In genomic region chr5:169450464-169450863, GRCh38 we compare ENCODE assay signal across 26 cellular contexts.
DNase-seq lines count a peak whose midpoint lies in the region; ATAC-seq and TF ChIP-seq lines count a peak whose summit lies in the region.
"Had no signal": no experiment of that assay in that cellular context is flagged by ENCODE, and none has a peak within 500 bp of the region (broad histone marks: within the 10 kb centered on the region; RNA-seq: fewer than 3 reads in every experiment).

No MANE protein-coding gene starts in this region.

- H3K27me3 ChIP-seq in RWPE2 (ENCODE audit: insufficient read depth, poor library complexity, severe bottlenecking): no peaks in the 10 kb centered on the region
- H3K27me3 ChIP-seq: brain microvascular endothelial cell, colonic mucosa, foreskin keratinocyte, neutrophil, sigmoid colon had no signal

- no peak overlapping the region for H3K4me3 ChIP-seq in RWPE2 (ENCODE audit: severe bottlenecking)
- H3K4me3 ChIP-seq: colonic mucosa, left ventricle myocardium inferior, PC-9, sigmoid colon had no signal

- H3K36me3 ChIP-seq in RWPE2 (ENCODE audit: low read depth): no peaks in the 10 kb centered on the region
- H3K36me3 ChIP-seq: brain microvascular endothelial cell, colonic mucosa, left ventricle myocardium inferior, neutrophil, sigmoid colon had no signal

- H3K27ac ChIP-seq in RWPE2 (ENCODE audit: poor library complexity, severe bottlenecking): no peak overlapping the region
- H3K27ac ChIP-seq: brain microvascular endothelial cell, colonic mucosa, foreskin keratinocyte, left ventricle myocardium inferior, neutrophil, PC-9, sigmoid colon, VCaP had no signal

- H3K4me1 ChIP-seq in RWPE2 (ENCODE audit: insufficient read depth, poor library complexity, severe bottlenecking): no peaks in the 10 kb centered on the region
- H3K4me1 ChIP-seq: colonic mucosa, foreskin keratinocyte, left ventricle myocardium inferior, sigmoid colon had no signal

- no peaks in the 10 kb centered on the region for H3K9me3 ChIP-seq in RWPE2 (ENCODE audit: severe bottlenecking)
- H3K9me3 ChIP-seq: colonic mucosa, left ventricle myocardium inferior, neutrophil had no signal

- ATAC-seq in RWPE2 (ENCODE audit: low read depth) (peak; percentile 57; the same call in 2 of the 3 replicates), GM18511 (IDR thresholded peaks at IDR 0.05; ENCODE audit: unreplicated experiment) (no peak)
- ATAC-seq: CD8-positive, alpha-beta T cell; foreskin keratinocyte had no signal

- no peak for TF ChIP-seq CTCF in RWPE2 (IDR thresholded peaks at IDR 0.05; ENCODE audit: poor library complexity, severe bottlenecking)

- DNase-seq in AG08395 (ENCODE audit: low spot score) (peak; percentile 59), RWPE2 (ENCODE audit: low spot score) (no peak), fibroblast of gingiva (ENCODE audit: low read depth) (peak; percentile 67), kidney tubule cell (ENCODE audit: low spot score) (peak; percentile 44), cortex of kidney (lab: John Stamatoyannopoulos, UW) (no peak), HT-29 (ENCODE audit: low spot score) (no peak), NCI-H1694 treated with DMSO at 0.1 percent for 48 hours (lab: John Stamatoyannopoulos, UW) (no peak)
- DNase-seq: activated CD4-positive, alpha-beta T cell treated with anti-CD3 and anti-CD28 coated beads, Interleukin-2, amount 10 ng/mL, durations not matched to agents 24 days and 14 days; activated T-cell treated with anti-CD3 and anti-CD28 coated beads, Interleukin-2, amount 50 U/mL, for 48 hours; brain microvascular endothelial cell; CD8-positive, alpha-beta T cell; colonic mucosa; DMS 273 treated with DMSO at 0.1 percent for 48 hours; foreskin keratinocyte; left ventricle myocardium inferior; NCI-H1105 treated with DMSO at 0.1 percent for 48 hours; NCI-H2029; NCI-H524 treated with DMSO at 0.1 percent for 48 hours; PC-9; SHP77; sigmoid colon; stimulated activated CD4-positive, alpha-beta T cell treated with anti-CD3 and anti-CD28 coated beads, Interleukin-15, amount 100 ng/mL, for 24 hours; stimulated activated naive CD4-positive, alpha-beta T cell had no signal

Comparison
In these comparisons a context has a peak if more than half of its experiments do, and no peak if none do; other contexts are left out.
1. DNase-seq: peak in AG08395 (single experiment), fibroblast of gingiva (single experiment) and kidney tubule cell (single experiment); none in RWPE2 (single experiment), cortex of kidney (single experiment), HT-29 (single experiment) and NCI-H1694 treated with DMSO at 0.1 percent for 48 hours (single experiment).